10 cellular contexts compared by ENCODE assay signal in the genomic region with DNA sequence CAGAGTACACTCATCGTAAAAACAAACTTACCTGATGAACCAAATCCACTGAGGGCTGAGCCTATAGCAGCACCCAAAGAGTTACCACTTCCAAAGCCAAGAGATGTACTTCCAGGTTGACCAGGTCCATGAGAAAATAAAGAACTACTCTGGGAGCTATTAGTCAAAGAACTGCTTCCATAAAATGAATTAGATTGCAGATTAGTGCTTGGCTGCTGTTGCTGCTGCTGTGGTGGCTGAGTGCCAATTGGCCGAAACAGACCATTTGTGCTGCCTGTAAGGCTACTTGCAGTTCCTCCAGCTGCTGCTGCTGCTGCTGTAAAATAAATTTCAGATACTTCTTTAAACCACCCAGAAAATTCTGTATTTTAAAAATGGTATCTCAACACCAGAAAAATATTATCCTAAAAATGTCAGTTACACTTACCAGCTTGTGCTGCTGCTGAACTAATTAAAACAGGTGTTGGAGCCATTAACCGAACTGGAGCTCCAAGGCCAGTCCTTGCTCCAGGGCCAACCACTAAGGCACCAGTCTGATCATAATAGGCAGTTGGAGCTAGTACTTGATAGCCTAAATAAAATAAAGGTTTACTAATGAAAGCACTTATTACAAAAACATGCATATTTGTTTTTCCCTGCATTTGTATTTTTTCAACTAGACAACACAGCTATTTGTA. TPM values are rescaled to one million over a fixed set of nuclear protein-coding genes. Genes with fewer than 3 reads are reported as not detected.
DNase-seq lines count a peak whose midpoint lies in the region; ATAC-seq, FAIRE-seq and TF ChIP-seq lines count a peak whose summit lies in the region.
"Had no signal": no experiment of that assay in that cellular context is flagged by ENCODE, and none has a peak within 500 bp of the region (broad histone marks: within the 10 kb centered on the region; RNA-seq: fewer than 3 reads in every experiment).

No MANE protein-coding gene starts in this region.

- POLR2A ChIA-PET in activated CD4-positive, alpha-beta memory T cell treated with anti-CD3 and anti-CD28 coated beads, Interleukin-2, amount 10 ng/mL, durations not matched to agents 7 days and 5 days (lab: Charles Lee) = interaction anchor here (0.8 to 1.0 kb wide), 2 partner anchors 8 to 26 kb away, joined by 3 read pairs; no protein-coding TSS in a partner anchor

- ATAC-seq in central memory CD8-positive, alpha-beta T cell (replicated peaks; ENCODE audit: extremely low read depth, poor library complexity, severe bottlenecking) = no peak
- ATAC-seq: natural killer cell had no signal

- H3K4me3 Mint-ChIP-seq in activated naive CD4-positive, alpha-beta T cell treated with anti-CD3 and anti-CD28 coated beads, Interleukin-2, amount 50 U/mL, for 24 hours = no peak overlapping the region
- H3K4me3 Mint-ChIP-seq in activated naive CD4-positive, alpha-beta T cell treated with anti-CD3 and anti-CD28 coated beads, Interleukin-2, amount 10 ng/mL, durations not matched to agents 7 days and 5 days = no peak overlapping the region
- H3K4me3 Mint-ChIP-seq in central memory CD8-positive, alpha-beta T cell = no peak overlapping the region
- H3K4me3 Mint-ChIP-seq in activated CD4-positive, alpha-beta memory T cell treated with anti-CD3 and anti-CD28 coated beads, Interleukin-2, amount 10 ng/mL, durations not matched to agents 7 days and 5 days = no peak overlapping the region
- H3K4me3 Mint-ChIP-seq: natural killer cell had no signal

- H3K4me1 Mint-ChIP-seq in activated naive CD4-positive, alpha-beta T cell treated with anti-CD3 and anti-CD28 coated beads, Interleukin-2, amount 50 U/mL, for 24 hours = peaks cover 21% of the 10 kb centered on the region
- no peaks in the 10 kb centered on the region for H3K4me1 Mint-ChIP-seq in activated naive CD4-positive, alpha-beta T cell treated with anti-CD3 and anti-CD28 coated beads, Interleukin-2, amount 10 ng/mL, durations not matched to agents 7 days and 5 days
- peaks cover 15% of the 10 kb centered on the region for H3K4me1 Mint-ChIP-seq in central memory CD8-positive, alpha-beta T cell
- H3K4me1 Mint-ChIP-seq in activated CD4-positive, alpha-beta memory T cell treated with anti-CD3 and anti-CD28 coated beads, Interleukin-2, amount 10 ng/mL, durations not matched to agents 7 days and 5 days = no peaks in the 10 kb centered on the region

- CTCF ChIA-PET in activated naive CD4-positive, alpha-beta T cell treated with anti-CD3 and anti-CD28 coated beads, Interleukin-2, amount 10 ng/mL, durations not matched to agents 7 days and 5 days (lab: Charles Lee) = no interaction called here
- CTCF ChIA-PET in activated CD4-positive, alpha-beta memory T cell treated with anti-CD3 and anti-CD28 coated beads, Interleukin-2, amount 10 ng/mL, durations not matched to agents 7 days and 5 days (lab: Charles Lee) = interaction anchor here (1.1 to 1.4 kb wide), 3 partner anchors 8 to 13 kb away, joined by 3 to 6 read pairs (median 4); no protein-coding TSS in a partner anchor

- no peak for FAIRE-seq in H54 (lab: Jason Lieb, UNC)

- H3K9me3 Mint-ChIP-seq in activated naive CD4-positive, alpha-beta T cell treated with anti-CD3 and anti-CD28 coated beads, Interleukin-2, amount 50 U/mL, for 24 hours = no peaks in the 10 kb centered on the region
- H3K9me3 Mint-ChIP-seq in activated naive CD4-positive, alpha-beta T cell treated with anti-CD3 and anti-CD28 coated beads, Interleukin-2, amount 10 ng/mL, durations not matched to agents 7 days and 5 days = no peaks in the 10 kb centered on the region
- no peaks in the 10 kb centered on the region for H3K9me3 Mint-ChIP-seq in central memory CD8-positive, alpha-beta T cell
- H3K9me3 Mint-ChIP-seq in activated CD4-positive, alpha-beta memory T cell treated with anti-CD3 and anti-CD28 coated beads, Interleukin-2, amount 10 ng/mL, durations not matched to agents 7 days and 5 days = no peaks in the 10 kb centered on the region
- H3K9me3 Mint-ChIP-seq: natural killer cell had no signal

- H3K36me3 Mint-ChIP-seq in activated naive CD4-positive, alpha-beta T cell treated with anti-CD3 and anti-CD28 coated beads, Interleukin-2, amount 50 U/mL, for 24 hours = peaks cover 4% of the 10 kb centered on the region
- H3K36me3 Mint-ChIP-seq in activated naive CD4-positive, alpha-beta T cell treated with anti-CD3 and anti-CD28 coated beads, Interleukin-2, amount 10 ng/mL, durations not matched to agents 7 days and 5 days = peaks cover 40% of the 10 kb centered on the region
- peaks cover 36% of the 10 kb centered on the region for H3K36me3 Mint-ChIP-seq in central memory CD8-positive, alpha-beta T cell (ENCODE audit: insufficient read depth)
- H3K36me3 Mint-ChIP-seq in activated CD4-positive, alpha-beta memory T cell treated with anti-CD3 and anti-CD28 coated beads, Interleukin-2, amount 10 ng/mL, durations not matched to agents 7 days and 5 days (ENCODE audit: low read depth) = peaks cover 32% of the 10 kb centered on the region

- TF ChIP-seq POLR2A in H54 (IDR thresholded peaks at IDR 0.05; ENCODE audit: low read depth, low read length) = no peak

- no peaks in the 10 kb centered on the region for H3K27me3 Mint-ChIP-seq in activated naive CD4-positive, alpha-beta T cell treated with anti-CD3 and anti-CD28 coated beads, Interleukin-2, amount 50 U/mL, for 24 hours
- H3K27me3 Mint-ChIP-seq in activated naive CD4-positive, alpha-beta T cell treated with anti-CD3 and anti-CD28 coated beads, Interleukin-2, amount 10 ng/mL, durations not matched to agents 7 days and 5 days = no peaks in the 10 kb centered on the region
- no peaks in the 10 kb centered on the region for H3K27me3 Mint-ChIP-seq in central memory CD8-positive, alpha-beta T cell
- H3K27me3 Mint-ChIP-seq in activated CD4-positive, alpha-beta memory T cell treated with anti-CD3 and anti-CD28 coated beads, Interleukin-2, amount 10 ng/mL, durations not matched to agents 7 days and 5 days = no peaks in the 10 kb centered on the region

- H3K27ac Mint-ChIP-seq in activated naive CD4-positive, alpha-beta T cell treated with anti-CD3 and anti-CD28 coated beads, Interleukin-2, amount 50 U/mL, for 24 hours = peak overlapping the region; percentile 60
- H3K27ac Mint-ChIP-seq in activated naive CD4-positive, alpha-beta T cell treated with anti-CD3 and anti-CD28 coated beads, Interleukin-2, amount 10 ng/mL, durations not matched to agents 7 days and 5 days = no peak overlapping the region
- H3K27ac Mint-ChIP-seq in central memory CD8-positive, alpha-beta T cell (ENCODE audit: low read depth) = peak overlapping the region; percentile 19
- no peak overlapping the region for H3K27ac Mint-ChIP-seq in activated CD4-positive, alpha-beta memory T cell treated with anti-CD3 and anti-CD28 coated beads, Interleukin-2, amount 10 ng/mL, durations not matched to agents 7 days and 5 days

- DNase-seq in activated naive CD4-positive, alpha-beta T cell treated with anti-CD3 and anti-CD28 coated beads, Interleukin-2, amount 10 ng/mL, durations not matched to agents 7 days and 5 days = no peak
- DNase-seq in central memory CD8-positive, alpha-beta T cell (ENCODE audit: low spot score in 2 of 2) = no peak
- peak; percentile 67 for DNase-seq in left kidney (ENCODE audit: low read depth, low spot score)
- DNase-seq in ureter (ENCODE audit: low spot score) = peak; percentile 56
- DNase-seq in activated CD4-positive, alpha-beta T cell treated with anti-CD3 and anti-CD28 coated beads, Interleukin-2, amount 50 U/mL, for 1 hour = no peak
- no peak for DNase-seq in activated CD4-positive, alpha-beta memory T cell treated with anti-CD3 and anti-CD28 coated beads, Interleukin-2, amount 10 ng/mL, durations not matched to agents 7 days and 5 days
- no peak for DNase-seq in H54 (ENCODE audit: insufficient read length, low spot score)
- DNase-seq: natural killer cell; stimulated activated CD4-positive, alpha-beta T cell treated with anti-CD3 and anti-CD28 coated beads, Interleukin-2, amount 100 ng/mL, for 48 hours had no signal

RNA-seq across cellular contexts. Expression of gene SDC1, which starts 58.1 kb away (rescaled TPM):
- 480 TPM for total RNA-seq in ureter
- total RNA-seq in activated CD4-positive, alpha-beta memory T cell treated with anti-CD3 and anti-CD28 coated beads, Interleukin-2, amount 10 ng/mL, durations not matched to agents 7 days and 5 days = under 1 TPM in 1 of 2 experiments, not detected in 1; 0.33 TPM

Comparison
In these comparisons a context has a peak if more than half of its experiments do, and no peak if none do; other contexts are left out.
1. H3K27ac Mint-ChIP-seq: peak in activated naive CD4-positive, alpha-beta T cell treated with anti-CD3 and anti-CD28 coated beads, Interleukin-2, amount 50 U/mL, for 24 hours (single experiment) and central memory CD8-positive, alpha-beta T cell (single experiment); none in activated naive CD4-positive, alpha-beta T cell treated with anti-CD3 and anti-CD28 coated beads, Interleukin-2, amount 10 ng/mL, durations not matched to agents 7 days and 5 days (single experiment) and activated CD4-positive, alpha-beta memory T cell treated with anti-CD3 and anti-CD28 coated beads, Interleukin-2, amount 10 ng/mL, durations not matched to agents 7 days and 5 days (single experiment).
2. DNase-seq: peak in left kidney (single experiment) and ureter (single experiment); none in activated naive CD4-positive, alpha-beta T cell treated with anti-CD3 and anti-CD28 coated beads, Interleukin-2, amount 10 ng/mL, durations not matched to agents 7 days and 5 days (single experiment), central memory CD8-positive, alpha-beta T cell (0 of 2), activated CD4-positive, alpha-beta T cell treated with anti-CD3 and anti-CD28 coated beads, Interleukin-2, amount 50 U/mL, for 1 hour (single experiment), activated CD4-positive, alpha-beta memory T cell treated with anti-CD3 and anti-CD28 coated beads, Interleukin-2, amount 10 ng/mL, durations not matched to agents 7 days and 5 days (single experiment) and H54 (single experiment).
3. RNA of gene SDC1, which starts 58.1 kb away (total RNA-seq): 480 TPM in ureter (single experiment); 0.33 TPM in activated CD4-positive, alpha-beta memory T cell treated with anti-CD3 and anti-CD28 coated beads, Interleukin-2, amount 10 ng/mL, durations not matched to agents 7 days and 5 days; every median in the first group is over 100 times any median in the second.